Comparison of ENCODE assay signal across 1 cellular context in genomic region chr2:227774011-227774624, GRCh38.
TF ChIP-seq lines count a peak whose summit lies in the region.

No MANE protein-coding gene starts in this region.

TF ChIP-seq in HepG2, 621 proteins besides CTCF, POLR2A, EP300 and RAD21 (continues in another document):
- TF ChIP-seq ZNF687 (CRISPR knock-in tag; IDR thresholded peaks at IDR 0.05) (no peak), SP1 (IDR thresholded peaks at IDR 0.05) (no peak), SP1 (CRISPR knock-in tag; IDR thresholded peaks at IDR 0.05) (no peak), SOX5 (CRISPR knock-in tag; IDR thresholded peaks at IDR 0.05; ENCODE audit: borderline replicate concordance) (peak; percentile 40; the same call in 1 of the 2 replicates), SALL1 (CRISPR knock-in tag; IDR thresholded peaks at IDR 0.05) (0 out of 2 replicates have a peak, but pooled peaks have one; percentile 14), XRCC5 (optimal IDR thresholded peaks at IDR 0.05; ENCODE audit: low read length) (peak; percentile 24), PLRG1 (conservative IDR thresholded peaks at IDR 0.05) (no peak), ATF6 (CRISPR knock-in tag; conservative IDR thresholded peaks at IDR 0.05) (no peak), ZMYM4 (CRISPR knock-in tag; IDR thresholded peaks at IDR 0.05) (peak; percentile 38; the same call in 1 of the 2 replicates), STAG1 (CRISPR knock-in tag; IDR thresholded peaks at IDR 0.05) (peak; percentile 78), FOXP4 (CRISPR knock-in tag; IDR thresholded peaks at IDR 0.05) (peak; percentile 63), MTA1 (CRISPR knock-in tag; IDR thresholded peaks at IDR 0.05; ENCODE audit: borderline replicate concordance) (no peak), CREB1 (IDR thresholded peaks at IDR 0.05) (no peak), CREB1 (CRISPR knock-in tag; IDR thresholded peaks at IDR 0.05) (peak; percentile 19; the same call in 1 of the 2 replicates), TEF (CRISPR knock-in tag; IDR thresholded peaks at IDR 0.05) (no peak), MIER2 (CRISPR knock-in tag; IDR thresholded peaks at IDR 0.05) (0 out of 2 replicates have a peak, but pooled peaks have one; percentile 33), SP5 (CRISPR knock-in tag; IDR thresholded peaks at IDR 0.05; ENCODE audit: borderline replicate concordance, low read depth) (no peak), HNRNPLL (IDR thresholded peaks at IDR 0.05; ENCODE audit: low read depth, low read length, poor library complexity, severe bottlenecking) (no peak), GMEB1 (CRISPR knock-in tag; IDR thresholded peaks at IDR 0.05; ENCODE audit: borderline replicate concordance) (no peak), MYNN (CRISPR knock-in tag; IDR thresholded peaks at IDR 0.05; ENCODE audit: low read depth) (no peak), HMGXB4 (CRISPR knock-in tag; IDR thresholded peaks at IDR 0.05; ENCODE audit: borderline replicate concordance in 1 of 2, low read depth in 1 of 2) (peak; percentile 51 to 67; a peak in 2 of 4 replicates), ZNF281 (CRISPR knock-in tag; IDR thresholded peaks at IDR 0.05; ENCODE audit: borderline replicate concordance) (no peak), ZC3H13 (CRISPR knock-in tag; IDR thresholded peaks at IDR 0.05) (no peak), KIAA2018 (CRISPR knock-in tag; IDR thresholded peaks at IDR 0.05; ENCODE audit: borderline replicate concordance) (no peak), FOSL2 (CRISPR knock-in tag; IDR thresholded peaks at IDR 0.05) (peak; percentile 56), KAT8 (CRISPR knock-in tag; IDR thresholded peaks at IDR 0.05) (0 out of 2 replicates have a peak, but pooled peaks have one; percentile 38), TIGD3 (CRISPR knock-in tag; IDR thresholded peaks at IDR 0.05; ENCODE audit: borderline replicate concordance) (no peak), RXRB (CRISPR knock-in tag; IDR thresholded peaks at IDR 0.05; ENCODE audit: borderline replicate concordance) (peak; percentile 23; the same call in 1 of the 2 replicates)
